Comparison of ENCODE assay signal across 8 cellular contexts in the genomic region with DNA sequence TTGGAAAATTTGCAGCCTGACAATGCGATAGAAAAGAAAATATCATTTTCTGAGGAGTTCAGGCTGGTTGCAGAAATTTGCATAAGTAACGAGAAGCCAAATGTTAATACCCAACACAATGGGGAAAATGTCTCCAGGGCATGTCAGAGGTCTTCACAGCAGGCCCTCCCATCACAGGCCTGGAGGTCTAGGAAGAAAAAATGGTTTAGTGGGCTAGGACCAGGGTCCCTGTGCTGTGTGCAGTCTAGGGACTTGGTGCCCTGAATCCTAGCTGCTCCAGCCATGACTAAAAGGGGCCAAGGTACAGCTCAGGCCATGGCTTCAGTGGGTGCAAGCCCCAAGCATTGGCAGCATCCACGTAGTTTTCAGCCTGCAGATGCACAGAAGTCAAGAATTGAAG.
"Had no signal": no experiment of that assay in that cellular context is flagged by ENCODE, and none has a peak within 500 bp of the region (broad histone marks: within the 10 kb centered on the region; RNA-seq: fewer than 3 reads in every experiment).

No MANE protein-coding gene starts in this region.

- ATAC-seq: HepG2 had no signal

- H3K4me2 ChIP-seq: KMS-11 had no signal

- DNase-seq: IMR-90, KBM-7, KG1 had no signal

- H3K27ac Mint-ChIP-seq: IgD-negative memory B cell had no signal

- H3K9ac ChIP-seq: KMS-11 had no signal

- FAIRE-seq: HepG2, HTR-8/SVneo had no signal

- H3K27ac ChIP-seq: HL-60, KMS-11 had no signal

- H3K4me3 Mint-ChIP-seq: IgD-negative memory B cell had no signal

- H3K27me3 Mint-ChIP-seq: IgD-negative memory B cell had no signal
